ENCODE assay signal across 35 cellular contexts in the genomic region with DNA sequence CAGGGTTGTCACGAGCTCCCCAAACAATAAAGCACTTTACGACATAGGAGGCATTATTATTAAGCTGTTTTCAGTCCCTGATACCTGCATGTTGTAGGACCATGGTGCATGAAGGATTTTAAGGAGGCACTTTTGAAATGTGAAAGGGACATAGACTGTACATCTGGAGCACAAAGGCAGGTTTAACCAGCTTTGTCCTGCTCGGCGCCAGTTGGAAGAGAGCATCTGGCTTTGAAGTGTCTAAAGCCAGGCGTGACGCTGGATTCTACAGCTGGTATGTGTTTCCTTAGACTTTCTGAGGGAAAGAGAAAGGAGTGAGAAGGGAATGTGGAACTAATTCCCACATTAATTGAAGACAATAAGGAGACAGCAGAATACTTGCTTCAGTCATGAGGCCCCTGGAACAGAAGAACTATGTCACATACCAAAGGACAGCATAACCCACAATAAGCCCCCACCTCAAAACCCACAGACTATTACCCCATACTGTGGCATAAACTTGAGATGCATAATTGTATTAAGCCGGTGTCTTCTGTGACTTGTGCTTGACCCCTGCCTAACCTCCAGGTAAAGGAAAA.
"Had no signal": no experiment of that assay in that cellular context is flagged by ENCODE, and none has a peak within 500 bp of the region (broad histone marks: within the 10 kb centered on the region; RNA-seq: fewer than 3 reads in every experiment).

No MANE protein-coding gene starts in this region.

- H3K27me3 Mint-ChIP-seq: central memory CD8-positive, alpha-beta T cell had no signal

- DNase-seq: activated B cell treated with CpG ODN at 0.5 μM for 24 hours; activated CD4-positive, alpha-beta T cell treated with anti-CD3 and anti-CD28 coated beads for 48 hours; activated CD4-positive, alpha-beta T cell treated with anti-CD3 and anti-CD28 coated beads, Interleukin-2, amount 50 U/mL, for 4 hours; activated CD4-positive, CD25-positive, alpha-beta regulatory T cell treated with anti-CD3 and anti-CD28 coated beads, Interleukin-2, amount 50 U/mL, for 72 hours; activated CD8-positive, alpha-beta T cell treated with anti-CD3 and anti-CD28 coated beads for 36 hours; activated effector memory CD4-positive, alpha-beta T cell treated with anti-CD3 and anti-CD28 coated beads, Interleukin-2, amount 50 U/mL, for 16 hours; activated naive CD4-positive, alpha-beta T cell; activated naive CD4-positive, alpha-beta T cell treated with anti-CD3 and anti-CD28 coated beads, Interleukin-2, amount 50 U/mL, for 16 hours; activated naive CD8-positive, alpha-beta T cell treated with anti-CD3 and anti-CD28 coated beads for 36 hours; activated T-cell treated with anti-CD3 and anti-CD28 coated beads, Interleukin-2, amount 50 U/mL, for 1 hour; activated T-cell treated with anti-CD3 and anti-CD28 coated beads, Interleukin-2, amount 50 U/mL, for 72 hours; amniotic stem cell; aorta; Kasumi-1; KG1; MG63; NCI-H1048; NCI-H1105 treated with DMSO at 0.1 percent for 48 hours; NCI-H1436; NCI-H1694; NCI-H1930; NCI-H2081 treated with DMSO at 0.1 percent for 48 hours; NCI-H226; NCI-H446 treated with DMSO at 0.1 percent for 48 hours; NCI-H526 treated with DMSO at 0.1 percent for 48 hours; NK-92 treated with Interleukin-12 subunit alpha and Interleukin-12 subunit beta, amount 100 ng/mL, for 24 hours; PC-3; Peyer's patch; RPMI8226; SHP77 treated with DMSO at 0.1 percent for 48 hours; SW 1271; T-helper 1 cell; T-helper 9 cell had no signal

- H3K36me3 Mint-ChIP-seq: activated naive CD8-positive, alpha-beta T cell treated with anti-CD3 and anti-CD28 coated beads for 36 hours had no signal

- H3K4me1 Mint-ChIP-seq: activated B cell treated with CpG ODN at 0.5 μM for 24 hours; activated naive CD8-positive, alpha-beta T cell treated with anti-CD3 and anti-CD28 coated beads for 36 hours; activated T-helper 17 cell treated with anti-CD3 and anti-CD28 coated beads, Interleukin-2, amount 50 U/mL, for 72 hours; central memory CD8-positive, alpha-beta T cell had no signal

- H3K27ac Mint-ChIP-seq: activated B cell treated with CpG ODN at 0.5 μM for 24 hours; activated CD8-positive, alpha-beta T cell treated with anti-CD3 and anti-CD28 coated beads for 36 hours; activated naive CD8-positive, alpha-beta T cell treated with anti-CD3 and anti-CD28 coated beads for 36 hours; activated T-cell treated with anti-CD3 and anti-CD28 coated beads, Interleukin-2, amount 50 U/mL, for 72 hours; activated T-helper 17 cell treated with anti-CD3 and anti-CD28 coated beads, Interleukin-2, amount 50 U/mL, for 72 hours had no signal

- ATAC-seq: activated CD8-positive, alpha-beta T cell treated with anti-CD3 and anti-CD28 coated beads for 36 hours; activated T-cell treated with anti-CD3 and anti-CD28 coated beads, Interleukin-2, amount 50 U/mL, for 72 hours; activated T-helper 17 cell treated with anti-CD3 and anti-CD28 coated beads, Interleukin-2, amount 50 U/mL, for 72 hours; PC-3 had no signal

- H3K4me3 Mint-ChIP-seq: activated B cell treated with CpG ODN at 0.5 μM for 24 hours; activated CD8-positive, alpha-beta T cell treated with anti-CD3 and anti-CD28 coated beads for 36 hours; activated naive CD8-positive, alpha-beta T cell treated with anti-CD3 and anti-CD28 coated beads for 36 hours; activated T-cell treated with anti-CD3 and anti-CD28 coated beads, Interleukin-2, amount 50 U/mL, for 72 hours; activated T-helper 17 cell treated with anti-CD3 and anti-CD28 coated beads, Interleukin-2, amount 50 U/mL, for 72 hours; central memory CD8-positive, alpha-beta T cell had no signal
